ENCODE assay signal across 8 cellular contexts in the genomic region with DNA sequence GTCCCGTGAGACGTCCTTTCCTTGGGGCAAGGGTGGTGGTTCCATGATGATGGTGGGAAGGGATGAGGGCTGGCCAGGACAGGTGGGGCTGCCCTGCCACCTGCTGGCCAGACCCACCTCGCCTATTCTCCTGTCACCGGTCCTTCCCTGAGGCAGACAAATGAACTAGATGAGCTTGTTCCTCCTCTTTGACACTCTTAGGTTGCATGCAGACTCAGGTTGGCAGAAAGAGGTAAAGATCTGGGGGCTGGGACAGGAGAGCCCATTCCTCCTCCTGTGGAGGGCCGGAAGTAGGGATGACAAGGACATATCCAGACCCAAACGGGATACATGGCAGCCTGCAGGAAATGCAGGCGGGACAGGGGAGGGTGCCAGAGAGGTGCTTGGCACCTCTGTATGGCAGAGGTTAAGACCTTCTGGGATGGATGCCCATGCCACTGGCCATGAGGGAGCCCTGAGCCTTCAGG. TPM values are rescaled to one million over a fixed set of nuclear protein-coding genes. Genes with fewer than 3 reads are reported as not detected.
DNase-seq lines count a peak whose midpoint lies in the region; ATAC-seq and FAIRE-seq lines count a peak whose summit lies in the region.

No MANE protein-coding gene starts in this region.

- no peaks in the 10 kb centered on the region for H3K4me1 Mint-ChIP-seq in activated naive CD4-positive, alpha-beta T cell treated with anti-CD3 and anti-CD28 coated beads for 36 hours (ENCODE audit: low read depth)

- FAIRE-seq in GM19239 (lab: Jason Lieb, UNC): peak; percentile 98
- no peak for FAIRE-seq in RCC 7860 (lab: Jason Lieb, UNC)

- H3K4me3 Mint-ChIP-seq in activated naive CD4-positive, alpha-beta T cell treated with anti-CD3 and anti-CD28 coated beads for 36 hours: no peak overlapping the region

- ATAC-seq in left ventricle myocardium superior: peak; percentile 87
- no peak for ATAC-seq in GM19467 (IDR thresholded peaks at IDR 0.05; ENCODE audit: unreplicated experiment)

- H3K27me3 Mint-ChIP-seq in activated naive CD4-positive, alpha-beta T cell treated with anti-CD3 and anti-CD28 coated beads for 36 hours (ENCODE audit: low read depth): no peaks in the 10 kb centered on the region

- CTCF ChIA-PET in activated naive CD4-positive, alpha-beta T cell treated with anti-CD3 and anti-CD28 coated beads for 36 hours (lab: Charles Lee): interaction anchor here (0.6 to 5.5 kb wide), 38 partner anchors 9 to 364 kb away, joined by 3 to 80 read pairs (median 5); partner anchors contain the start of genes CIB2 and IDH3A

- H3K9me3 Mint-ChIP-seq in activated naive CD4-positive, alpha-beta T cell treated with anti-CD3 and anti-CD28 coated beads for 36 hours: peaks cover under 1% of the 10 kb centered on the region

- H3K27ac Mint-ChIP-seq in activated naive CD4-positive, alpha-beta T cell treated with anti-CD3 and anti-CD28 coated beads for 36 hours: no peak overlapping the region

- intact Hi-C loops in activated naive CD4-positive, alpha-beta T cell treated with anti-CD3 and anti-CD28 coated beads for 36 hours (cut with micrococcal nuclease): loop anchor here (1.0 to 2.0 kb wide), 4 partner anchors 45 to 236 kb away; partner anchors contain the start of gene CIB2
- intact Hi-C loops in left ventricle myocardium superior (cut with micrococcal nuclease): loop anchor here (5.0 kb wide), 1 partner anchor 83 kb away; no protein-coding TSS in a partner anchor

- DNase-seq in AG20443 (ENCODE audit: low spot score) (peak; percentile 52), GM19239 (ENCODE audit: insufficient read length, low spot score) (peak; percentile 76), RCC 7860 (ENCODE audit: low spot score) (peak; percentile 23), left ventricle myocardium superior (no peak), GF-D8 (lab: John Stamatoyannopoulos, UW) (no peak)
- peak; percentile 63 for DNase-seq in activated naive CD4-positive, alpha-beta T cell treated with anti-CD3 and anti-CD28 coated beads for 36 hours
- peak; percentile 56 for DNase-seq in stimulated activated CD4-positive, alpha-beta T cell treated with anti-CD3 and anti-CD28 coated beads, Interleukin-15, amount 100 ng/mL, for 24 hours

- no peaks in the 10 kb centered on the region for H3K36me3 Mint-ChIP-seq in activated naive CD4-positive, alpha-beta T cell treated with anti-CD3 and anti-CD28 coated beads for 36 hours (ENCODE audit: low read depth)

RNA-seq across cellular contexts. Expression of gene ACSBG1, which starts 38.6 kb away (rescaled TPM):
- not detected for total RNA-seq in activated naive CD4-positive, alpha-beta T cell treated with anti-CD3 and anti-CD28 coated beads for 36 hours
- total RNA-seq in left ventricle myocardium superior: 0.05 TPM

RNA-seq across cellular contexts. Expression of gene IDH3A, which starts 46.6 kb away (rescaled TPM):
- total RNA-seq in activated naive CD4-positive, alpha-beta T cell treated with anti-CD3 and anti-CD28 coated beads for 36 hours: 100 to 1,000 TPM; 117 to 123 TPM
- total RNA-seq in left ventricle myocardium superior: 470 TPM

Comparison
In these comparisons a context has a peak if more than half of its experiments do, and no peak if none do; other contexts are left out.
1. DNase-seq: peak in AG20443 (single experiment), GM19239 (single experiment), RCC 7860 (single experiment), activated naive CD4-positive, alpha-beta T cell treated with anti-CD3 and anti-CD28 coated beads for 36 hours (single experiment) and stimulated activated CD4-positive, alpha-beta T cell treated with anti-CD3 and anti-CD28 coated beads, Interleukin-15, amount 100 ng/mL, for 24 hours (single experiment); none in left ventricle myocardium superior (single experiment) and GF-D8 (single experiment).